ENCODE assay signal across 28 cellular contexts in genomic region chr14:64064447-64064846, GRCh38.
"Had no signal": no experiment of that assay in that cellular context is flagged by ENCODE, and none has a peak within 500 bp of the region (broad histone marks: within the 10 kb centered on the region; RNA-seq: fewer than 3 reads in every experiment).

No MANE protein-coding gene starts in this region.

- FAIRE-seq: colon, endometrium, endothelial cell of umbilical vein, frontal cortex had no signal

- H3K4me1 ChIP-seq: colonic mucosa, gastrocnemius medialis, heart left ventricle, heart right ventricle had no signal

- H3K9me3 ChIP-seq: colonic mucosa, esophagus muscularis mucosa, esophagus squamous epithelium, gastrocnemius medialis, gastroesophageal sphincter, heart left ventricle, heart right ventricle had no signal

- H3K27ac ChIP-seq: colonic mucosa, coronary artery, dorsolateral prefrontal cortex, epithelial cell of prostate, esophagus muscularis mucosa, esophagus squamous epithelium, foreskin keratinocyte, gastrocnemius medialis, gastroesophageal sphincter, heart left ventricle, heart right ventricle had no signal

- H3K4me3 ChIP-seq: colonic mucosa, coronary artery, dorsolateral prefrontal cortex, esophagus muscularis mucosa, esophagus squamous epithelium, gastrocnemius medialis, gastroesophageal sphincter, heart left ventricle, heart right ventricle had no signal

- H3K36me3 ChIP-seq: colonic mucosa had no signal

- H3K27me3 ChIP-seq: colonic mucosa, dorsolateral prefrontal cortex, esophagus muscularis mucosa, esophagus squamous epithelium, foreskin keratinocyte, gastrocnemius medialis, gastroesophageal sphincter, heart left ventricle, heart right ventricle had no signal

- DNase-seq: colonic mucosa; cortex of kidney; dermis blood vessel endothelial cell; dorsolateral prefrontal cortex; effector CD4-positive, alpha-beta T cell; effector CD8-positive, alpha-beta T cell; effector memory CD4-positive, alpha-beta T cell; effector memory CD8-positive, alpha-beta T cell; endodermal cell; erythroblast; esophagus squamous epithelium; foreskin fibroblast; foreskin keratinocyte; foreskin melanocyte; gastrocnemius medialis; glutamatergic neuron; head of caudate nucleus; heart left ventricle; heart right ventricle had no signal

- ATAC-seq: effector memory CD8-positive, alpha-beta T cell; esophagus mucosa; foreskin keratinocyte; gastrocnemius medialis; gastroesophageal sphincter; heart left ventricle; heart right ventricle had no signal
